In the genomic region with DNA sequence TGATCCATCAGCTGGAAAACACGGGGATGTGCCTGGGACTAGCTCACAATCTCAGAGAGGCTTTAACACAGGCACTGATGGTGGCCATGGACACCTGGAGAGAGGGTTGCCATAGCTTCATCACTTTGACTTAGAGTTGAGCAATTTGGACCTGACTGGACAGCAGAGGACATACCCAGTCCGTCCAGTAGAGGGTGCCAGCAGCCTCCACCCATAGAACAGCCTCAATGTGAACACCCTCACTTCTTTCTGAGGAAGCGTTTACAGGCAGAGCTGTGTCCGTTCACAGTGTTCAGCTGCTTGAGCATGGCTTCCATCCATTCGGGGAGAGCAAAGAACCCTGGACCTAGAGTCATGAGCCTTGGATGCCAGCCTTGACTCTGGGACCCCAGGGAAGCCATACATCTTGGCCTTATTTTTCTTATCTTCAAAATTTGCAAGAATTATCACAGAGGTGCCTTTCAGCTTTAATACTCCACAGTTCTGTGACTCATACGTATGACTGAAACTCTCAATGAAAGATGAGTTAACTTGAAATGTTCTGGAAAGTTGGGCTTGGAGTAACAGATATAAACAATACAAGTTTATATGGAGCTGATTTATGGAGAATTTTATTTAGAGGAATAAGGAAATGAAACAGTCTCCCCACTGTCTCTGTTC, we compare ENCODE assay signal across 9 cellular contexts.
DNase-seq lines count a peak whose midpoint lies in the region; ATAC-seq and TF ChIP-seq lines count a peak whose summit lies in the region.
"Had no signal": no experiment of that assay in that cellular context is flagged by ENCODE, and none has a peak within 500 bp of the region (broad histone marks: within the 10 kb centered on the region; RNA-seq: fewer than 3 reads in every experiment).

No MANE protein-coding gene starts in this region.

- POLR2A ChIA-PET in CD8-positive, alpha-beta memory T cell (lab: Charles Lee): no interaction called here

- peak in 3 of 5 donors; percentile 3 to 6 (median 6) for DNase-seq in CD8-positive, alpha-beta memory T cell
- peak; percentile 21 for DNase-seq in activated T-helper 2 cell treated with anti-CD3 and anti-CD28 coated beads, Interferon-gamma antibody, Interleukin-2, Interleukin-4, amounts not matched to agents 10 μg/mL and 5 μg/mL and 100 μg/mL, durations not matched to agents 14 hours and 24 hours and 36 hours (ENCODE audit: low spot score)
- DNase-seq in glutamatergic neuron: peak; percentile 83
- peak; percentile 62 for DNase-seq in pons (ENCODE audit: low spot score)

- intact Hi-C loops in activated T-helper 2 cell treated with anti-CD3 and anti-CD28 coated beads, Interferon-gamma antibody, Interleukin-2, Interleukin-4, amounts not matched to agents 10 μg/mL and 5 μg/mL and 100 μg/mL, durations not matched to agents 14 hours and 24 hours and 36 hours (cut with micrococcal nuclease): no loop called here

- no peaks in the 10 kb centered on the region for H3K9me3 Mint-ChIP-seq in CD8-positive, alpha-beta memory T cell
- H3K9me3 Mint-ChIP-seq in activated T-helper 2 cell treated with anti-CD3 and anti-CD28 coated beads, Interferon-gamma antibody, Interleukin-2, Interleukin-4, amounts not matched to agents 10 μg/mL and 5 μg/mL and 100 μg/mL, durations not matched to agents 14 hours and 24 hours and 36 hours: no peaks in the 10 kb centered on the region
- H3K9me3 Mint-ChIP-seq in glutamatergic neuron (ENCODE audit: unreplicated experiment): peaks cover 3% of the 10 kb centered on the region

- peak; percentile 93 for TF ChIP-seq CTCF in OCI-LY1 (IDR thresholded peaks at IDR 0.05; ENCODE audit: low read length)
- peak; percentile 91 for TF ChIP-seq CTCF in glutamatergic neuron (IDR thresholded peaks at IDR 0.05; ENCODE audit: partially characterized antibody, unreplicated experiment)

- no peaks in the 10 kb centered on the region for H3K4me1 ChIP-seq in CD8-positive, alpha-beta memory T cell (ENCODE audit: insufficient read depth, low read length)
- H3K4me1 ChIP-seq in OCI-LY1 (ENCODE audit: insufficient read depth, low read length, severe bottlenecking): no peaks in the 10 kb centered on the region

- H3K27ac ChIP-seq in CD8-positive, alpha-beta memory T cell (ENCODE audit: low read depth, low read length): no peak overlapping the region
- no peak overlapping the region for H3K27ac ChIP-seq in OCI-LY1 (ENCODE audit: low read depth, low read length, poor library complexity, severe bottlenecking)

- no peaks in the 10 kb centered on the region for H3F3A ChIP-seq in OCI-LY1 (ENCODE audit: insufficient read depth, low read length)

- H3K27me3 Mint-ChIP-seq in CD8-positive, alpha-beta memory T cell: peaks cover 3 to 4% of the 10 kb centered on the region in 2 donors
- no peaks in the 10 kb centered on the region for H3K27me3 Mint-ChIP-seq in activated T-helper 2 cell treated with anti-CD3 and anti-CD28 coated beads, Interferon-gamma antibody, Interleukin-2, Interleukin-4, amounts not matched to agents 10 μg/mL and 5 μg/mL and 100 μg/mL, durations not matched to agents 14 hours and 24 hours and 36 hours (ENCODE audit: low read depth)
- H3K27me3 Mint-ChIP-seq in glutamatergic neuron (ENCODE audit: unreplicated experiment): no peaks in the 10 kb centered on the region

- H3K4me2 ChIP-seq in OCI-LY1 (ENCODE audit: low read length): no peak overlapping the region

- H3K9ac ChIP-seq in OCI-LY1 (ENCODE audit: low read length): no peak overlapping the region

- no peaks in the 10 kb centered on the region for H3K36me3 Mint-ChIP-seq in CD8-positive, alpha-beta memory T cell
- no peaks in the 10 kb centered on the region for H3K36me3 Mint-ChIP-seq in activated T-helper 2 cell treated with anti-CD3 and anti-CD28 coated beads, Interferon-gamma antibody, Interleukin-2, Interleukin-4, amounts not matched to agents 10 μg/mL and 5 μg/mL and 100 μg/mL, durations not matched to agents 14 hours and 24 hours and 36 hours (ENCODE audit: low read depth)
- H3K36me3 Mint-ChIP-seq in glutamatergic neuron (ENCODE audit: unreplicated experiment): peaks cover 10% of the 10 kb centered on the region

- H3K27me3 ChIP-seq in CD8-positive, alpha-beta memory T cell (ENCODE audit: insufficient read depth, low read length, poor library complexity, severe bottlenecking): no peaks in the 10 kb centered on the region
- no peaks in the 10 kb centered on the region for H3K27me3 ChIP-seq in OCI-LY1 (ENCODE audit: insufficient read depth, low read length)

- no peak overlapping the region for H3K4me3 Mint-ChIP-seq in CD8-positive, alpha-beta memory T cell
- no peak overlapping the region for H3K4me3 Mint-ChIP-seq in activated T-helper 2 cell treated with anti-CD3 and anti-CD28 coated beads, Interferon-gamma antibody, Interleukin-2, Interleukin-4, amounts not matched to agents 10 μg/mL and 5 μg/mL and 100 μg/mL, durations not matched to agents 14 hours and 24 hours and 36 hours (ENCODE audit: low read depth)
- H3K4me3 Mint-ChIP-seq in glutamatergic neuron (ENCODE audit: unreplicated experiment): no peak overlapping the region
- H3K4me3 Mint-ChIP-seq: stimulated activated naive CD8-positive, alpha-beta T cell treated with anti-CD3 and anti-CD28 coated beads, Interleukin-15, Interleukin-2, amounts not matched to agents 100 ng/mL and 50 ng/mL, for 24 hours had no signal

- no peaks in the 10 kb centered on the region for H3K9me2 ChIP-seq in OCI-LY1 (ENCODE audit: low read depth, low read length)

- no peaks in the 10 kb centered on the region for H3K4me1 Mint-ChIP-seq in CD8-positive, alpha-beta memory T cell
- no peaks in the 10 kb centered on the region for H3K4me1 Mint-ChIP-seq in activated T-helper 2 cell treated with anti-CD3 and anti-CD28 coated beads, Interferon-gamma antibody, Interleukin-2, Interleukin-4, amounts not matched to agents 10 μg/mL and 5 μg/mL and 100 μg/mL, durations not matched to agents 14 hours and 24 hours and 36 hours (ENCODE audit: low read depth)
- no peaks in the 10 kb centered on the region for H3K4me1 Mint-ChIP-seq in glutamatergic neuron (ENCODE audit: low read depth, unreplicated experiment)

- no peak overlapping the region for H2AFZ ChIP-seq in OCI-LY1 (ENCODE audit: low read length)

- H3K9me3 ChIP-seq in CD8-positive, alpha-beta memory T cell (ENCODE audit: low read length): no peaks in the 10 kb centered on the region
- H3K9me3 ChIP-seq in OCI-LY1 (ENCODE audit: low read length): peaks cover 5% of the 10 kb centered on the region; the same call in 1 of the 2 replicates

- CTCF ChIA-PET in CD8-positive, alpha-beta memory T cell (lab: Charles Lee): interaction anchor here (1.2 to 2.1 kb wide), 4 partner anchors 9 to 29 kb away, joined by 3 to 8 read pairs (median 4); no protein-coding TSS in a partner anchor

- H3K27ac Mint-ChIP-seq in CD8-positive, alpha-beta memory T cell: no peak overlapping the region
- H3K27ac Mint-ChIP-seq in activated T-helper 2 cell treated with anti-CD3 and anti-CD28 coated beads, Interferon-gamma antibody, Interleukin-2, Interleukin-4, amounts not matched to agents 10 μg/mL and 5 μg/mL and 100 μg/mL, durations not matched to agents 14 hours and 24 hours and 36 hours: no peak overlapping the region
- H3K27ac Mint-ChIP-seq in glutamatergic neuron (ENCODE audit: unreplicated experiment): no peak overlapping the region
- H3K27ac Mint-ChIP-seq: stimulated activated naive CD8-positive, alpha-beta T cell treated with anti-CD3 and anti-CD28 coated beads, Interleukin-15, Interleukin-2, amounts not matched to agents 100 ng/mL and 50 ng/mL, for 24 hours had no signal

- ATAC-seq in GM19043 (IDR thresholded peaks at IDR 0.05; ENCODE audit: low read depth, unreplicated experiment) (peak; percentile 72), HG03520 (IDR thresholded peaks at IDR 0.05; ENCODE audit: unreplicated experiment) (peak; percentile 76), HG03135 (IDR thresholded peaks at IDR 0.05; ENCODE audit: unreplicated experiment) (no peak)

- H3K79me2 ChIP-seq in OCI-LY1 (ENCODE audit: insufficient read depth, low read length): no peaks in the 10 kb centered on the region

- H3K36me3 ChIP-seq in CD8-positive, alpha-beta memory T cell (ENCODE audit: insufficient read depth, low read length): no peaks in the 10 kb centered on the region
- no peaks in the 10 kb centered on the region for H3K36me3 ChIP-seq in OCI-LY1 (ENCODE audit: insufficient read depth, low read length)

- no peak overlapping the region for H3K4me3 ChIP-seq in CD8-positive, alpha-beta memory T cell (ENCODE audit: low read length)
- no peak overlapping the region for H3K4me3 ChIP-seq in OCI-LY1 (ENCODE audit: low read depth, low read length, poor library complexity, severe bottlenecking)

- H4K20me1 ChIP-seq in OCI-LY1 (ENCODE audit: insufficient read depth, low read length): no peaks in the 10 kb centered on the region

Comparison
In these comparisons a context has a peak if more than half of its experiments do, and no peak if none do; other contexts are left out.
1. DNase-seq: peak in every context shown above with its lines; median percentile 83 in glutamatergic neuron; 62 in pons; 21 in activated T-helper 2 cell treated with anti-CD3 and anti-CD28 coated beads, Interferon-gamma antibody, Interleukin-2, Interleukin-4, amounts not matched to agents 10 μg/mL and 5 μg/mL and 100 μg/mL, durations not matched to agents 14 hours and 24 hours and 36 hours; 6 in CD8-positive, alpha-beta memory T cell.